Comparison of ENCODE assay signal across 27 cellular contexts in genomic region chrX:23287191-23287764, GRCh38. TPM values are rescaled to one million over a fixed set of nuclear protein-coding genes. Genes with fewer than 3 reads are reported as not detected.
"Had no signal": no experiment of that assay in that cellular context is flagged by ENCODE, and none has a peak within 500 bp of the region (broad histone marks: within the 10 kb centered on the region; RNA-seq: fewer than 3 reads in every experiment).

No MANE protein-coding gene starts in this region.

- DNase-seq: activated CD4-positive, alpha-beta T cell treated with anti-CD3 and anti-CD28 coated beads for 4 hours; activated CD4-positive, alpha-beta T cell treated with anti-CD3 and anti-CD28 coated beads, Interleukin-2, amount 50 U/mL, for 48 hours; activated CD4-positive, CD25-positive, alpha-beta regulatory T cell; activated CD8-positive, alpha-beta memory T cell treated with anti-CD3 and anti-CD28 coated beads, Interleukin-2, amount 50 U/mL, for 48 hours; activated naive CD4-positive, alpha-beta T cell; activated T-cell treated with anti-CD3 and anti-CD28 coated beads, Interleukin-2, amount 50 U/mL, for 4 hours; cortex of kidney; foreskin fibroblast; immature natural killer cell; left cardiac atrium; stimulated activated CD4-positive, alpha-beta T cell treated with anti-CD3 and anti-CD28 coated beads, Interleukin-2, amount 100 ng/mL, for 48 hours; stimulated activated CD8-positive, alpha-beta memory T cell treated with anti-CD3 and anti-CD28 coated beads, Interleukin-4, amount 100 ng/mL, for 48 hours; stimulated activated naive B cell treated with anti-CD40 and anti-IgM and Interleukin-4, amounts not matched to agents 10 μg/mL and 1 μg/mL and 100 μg/mL, for 72 hours; T1000; transverse colon had no signal

- H3K27me3 Mint-ChIP-seq: activated naive CD8-positive, alpha-beta T cell; memory B cell; stimulated activated naive B cell treated with anti-CD40 and anti-IgM and Interleukin-4, amounts not matched to agents 10 μg/mL and 1 μg/mL and 100 μg/mL, for 72 hours had no signal

- H3K4me1 Mint-ChIP-seq: immature natural killer cell; memory B cell; stimulated activated naive B cell treated with anti-CD40 and anti-IgM and Interleukin-4, amounts not matched to agents 10 μg/mL and 1 μg/mL and 100 μg/mL, for 72 hours had no signal

- ATAC-seq: activated T-cell treated with anti-CD3 and anti-CD28 coated beads, Interleukin-2, amount 50 U/mL, for 4 hours; left cardiac atrium; stimulated activated naive B cell treated with anti-CD40 and anti-IgM and Interleukin-4, amounts not matched to agents 10 μg/mL and 1 μg/mL and 100 μg/mL, for 72 hours had no signal

- H3K27ac ChIP-seq: epithelial cell of prostate, neutrophil, parathyroid adenoma, transverse colon had no signal

- H3K4me3 Mint-ChIP-seq: activated naive CD8-positive, alpha-beta T cell; activated T-cell treated with anti-CD3 and anti-CD28 coated beads, Interleukin-2, amount 50 U/mL, for 4 hours; immature natural killer cell; memory B cell; nephron; stimulated activated naive B cell treated with anti-CD40 and anti-IgM and Interleukin-4, amounts not matched to agents 10 μg/mL and 1 μg/mL and 100 μg/mL, for 72 hours; T-helper 1 cell treated with Interleukin-12 subunit alpha and Interleukin-12 subunit beta and Interleukin-4 antibody, amounts not matched to agents 30 μg/mL and 1 μg/mL, for 36 hours had no signal

- H3K36me3 Mint-ChIP-seq: activated naive CD8-positive, alpha-beta T cell; immature natural killer cell; memory B cell; stimulated activated naive B cell treated with anti-CD40 and anti-IgM and Interleukin-4, amounts not matched to agents 10 μg/mL and 1 μg/mL and 100 μg/mL, for 72 hours had no signal

- H3K27ac Mint-ChIP-seq: activated naive CD8-positive, alpha-beta T cell; activated T-helper 2 cell treated with anti-CD3 and anti-CD28 coated beads, Interferon-gamma antibody, Interleukin-2, Interleukin-4, amounts not matched to agents 10 μg/mL and 5 μg/mL and 100 μg/mL, durations not matched to agents 14 hours and 24 hours and 36 hours; immature natural killer cell; memory B cell; stimulated activated naive B cell treated with anti-CD40 and anti-IgM and Interleukin-4, amounts not matched to agents 10 μg/mL and 1 μg/mL and 100 μg/mL, for 72 hours; T-helper 1 cell treated with Interleukin-12 subunit alpha and Interleukin-12 subunit beta and Interleukin-4 antibody, amounts not matched to agents 30 μg/mL and 1 μg/mL, for 36 hours had no signal

- FAIRE-seq: bronchial epithelial cell, urothelium cell line had no signal

- H3K9me3 Mint-ChIP-seq: activated T-cell treated with anti-CD3 and anti-CD28 coated beads, Interleukin-2, amount 50 U/mL, for 4 hours; activated T-helper 2 cell treated with anti-CD3 and anti-CD28 coated beads, Interferon-gamma antibody, Interleukin-2, Interleukin-4, amounts not matched to agents 10 μg/mL and 5 μg/mL and 100 μg/mL, durations not matched to agents 14 hours and 24 hours and 36 hours; immature natural killer cell; memory B cell; nephron; stimulated activated naive B cell treated with anti-CD40 and anti-IgM and Interleukin-4, amounts not matched to agents 10 μg/mL and 1 μg/mL and 100 μg/mL, for 72 hours; T-helper 1 cell treated with Interleukin-12 subunit alpha and Interleukin-12 subunit beta and Interleukin-4 antibody, amounts not matched to agents 30 μg/mL and 1 μg/mL, for 36 hours had no signal

RNA-seq across cellular contexts. Expression of gene PTCHD1, which starts 47.4 kb away (rescaled TPM):
- total RNA-seq: activated CD8-positive, alpha-beta memory T cell treated with anti-CD3 and anti-CD28 coated beads for 36 hours; activated T-cell treated with anti-CD3 and anti-CD28 coated beads, Interleukin-2, amount 50 U/mL, for 4 hours; activated T-helper 2 cell treated with anti-CD3 and anti-CD28 coated beads, Interferon-gamma antibody, Interleukin-2, Interleukin-4, amounts not matched to agents 10 μg/mL and 5 μg/mL and 100 μg/mL, durations not matched to agents 14 hours and 24 hours and 36 hours; bronchial epithelial cell; fibroblast of lung had no signal
